Comparison of ENCODE assay signal across 23 cellular contexts in the genomic region with DNA sequence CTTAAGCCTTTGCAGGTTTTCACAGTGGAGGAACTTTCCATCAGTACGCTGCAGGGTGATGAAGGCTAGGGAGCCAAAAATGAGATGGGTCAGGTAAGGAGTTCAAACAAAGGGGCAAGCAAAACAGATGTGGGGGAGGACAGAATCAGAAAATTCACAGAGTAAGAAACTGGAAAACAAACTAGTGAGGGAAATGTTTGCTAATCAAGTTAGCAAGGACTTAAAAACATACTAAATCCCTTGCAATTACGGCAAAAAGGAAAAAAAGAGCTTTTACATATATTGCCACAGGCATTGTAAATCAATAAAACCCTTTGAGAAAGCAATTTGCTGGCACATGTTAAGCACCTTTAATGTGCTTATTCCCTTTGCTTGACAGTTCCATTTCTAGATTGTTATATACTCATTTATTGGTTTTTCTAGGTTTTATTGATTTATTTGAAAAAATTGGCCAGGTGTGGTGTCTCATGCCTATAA. TPM values are rescaled to one million over a fixed set of nuclear protein-coding genes. Genes with fewer than 3 reads are reported as not detected.
A peak's percentile ranks its signal among the peaks of the same experiment; 100 is the strongest.
DNase-seq lines count a peak whose midpoint lies in the region; ATAC-seq, FAIRE-seq and TF ChIP-seq lines count a peak whose summit lies in the region.
"Had no signal": no experiment of that assay in that cellular context is flagged by ENCODE, and none has a peak within 500 bp of the region (broad histone marks: within the 10 kb centered on the region; RNA-seq: fewer than 3 reads in every experiment).

No MANE protein-coding gene starts in this region.

- no CpG with 5 or more reads among the region's 2 CpGs for WGBS in trophoblast cell (ENCODE audit: extremely low coverage, insufficient coverage, insufficient read length)

- no peaks in the 10 kb centered on the region for H3K9me3 Mint-ChIP-seq in nephron
- H3K9me3 Mint-ChIP-seq: CD4-positive, alpha-beta T cell; CD8-positive, alpha-beta T cell had no signal

- ATAC-seq in HG02763 (IDR thresholded peaks at IDR 0.05; ENCODE audit: unreplicated experiment) = no peak
- ATAC-seq: A549; CD8-positive, alpha-beta T cell had no signal

- FAIRE-seq in bronchial epithelial cell (lab: Jason Lieb, UNC) (peak; percentile 47), endothelial cell of umbilical vein (lab: Jason Lieb, UNC) (peak; percentile 12)
- FAIRE-seq: A549, D721Med, G401.6, GM12891, GM19239 had no signal

- H3K9me3 ChIP-seq in HEK293 (ENCODE audit: control insufficient read depth, insufficient read depth, low read depth, low read length) (no peaks in the 10 kb centered on the region), endothelial cell of umbilical vein (replicated peaks; ENCODE audit: control insufficient read depth, insufficient read depth, low read length) (no peaks in the 10 kb centered on the region), trophoblast cell (ENCODE audit: insufficient read depth, low read depth, low read length) (no peaks in the 10 kb centered on the region)
- H3K9me3 ChIP-seq: A549; BLaER1 treated with 17β-estradiol and CSF1 and Interleukin-3, amounts not matched to agents 10 nM and 100 nM; Caco-2 had no signal

- H3K9ac ChIP-seq in endothelial cell of umbilical vein (replicated peaks; ENCODE audit: extremely low read depth, insufficient read depth, low read length) (no peak overlapping the region), trophoblast cell (ENCODE audit: low read length) (no peak overlapping the region)
- H3K9ac ChIP-seq: BLaER1 treated with 17β-estradiol and CSF1 and Interleukin-3, amounts not matched to agents 10 nM and 100 nM had no signal

- dilution Hi-C loops in endothelial cell of umbilical vein (cut with MboI; ENCODE audit: extremely low pct_ligation_motif_present, low sequenced_read_pairs) = no loop called here

- H3K4me2 ChIP-seq in endothelial cell of umbilical vein (ENCODE audit: insufficient read depth, low read length) = no peak overlapping the region
- no peak overlapping the region for H3K4me2 ChIP-seq in trophoblast cell (ENCODE audit: low read length)
- H3K4me2 ChIP-seq: A549; BLaER1 treated with 17β-estradiol and CSF1 and Interleukin-3, amounts not matched to agents 10 nM and 100 nM had no signal

- no peak overlapping the region for H2BK12ac ChIP-seq in trophoblast cell (ENCODE audit: low read length)

- no peak for TF ChIP-seq POLR2A in endothelial cell of umbilical vein (IDR thresholded peaks at IDR 0.05; ENCODE audit: low read depth, low read length)

- H3K4ac ChIP-seq in trophoblast cell (ENCODE audit: low read depth, low read length) = no peak overlapping the region

- no peaks in the 10 kb centered on the region for H3K79me1 ChIP-seq in trophoblast cell (ENCODE audit: low read length)

- no peaks in the 10 kb centered on the region for H3K27me3 ChIP-seq in bronchial epithelial cell (ENCODE audit: control insufficient read depth, insufficient read depth, low read length)
- H3K27me3 ChIP-seq in endothelial cell of umbilical vein (ENCODE audit: control insufficient read depth in 2 of 2, insufficient read depth in 2 of 2, low read length in 2 of 2) = peaks cover 0 to 2% of the 10 kb centered on the region in 2 experiments
- no peaks in the 10 kb centered on the region for H3K27me3 ChIP-seq in trophoblast cell (ENCODE audit: insufficient read depth, low read length)
- H3K27me3 ChIP-seq: BLaER1 treated with 17β-estradiol and CSF1 and Interleukin-3, amounts not matched to agents 10 nM and 100 nM had no signal

- no peak overlapping the region for H4K12ac ChIP-seq in trophoblast cell (ENCODE audit: low read depth, low read length)

- H3K9me1 ChIP-seq in endothelial cell of umbilical vein (replicated peaks; ENCODE audit: control insufficient read depth, extremely low read depth, insufficient read depth, low read length) = no peaks in the 10 kb centered on the region

- no peak overlapping the region for H2BK120ac ChIP-seq in trophoblast cell (ENCODE audit: insufficient read depth, low read length, poor library complexity)

- TF ChIP-seq CTCF in HEK293 (tag by site-specific recombination; IDR thresholded peaks at IDR 0.05) (no peak), bronchial epithelial cell (IDR thresholded peaks at IDR 0.05; ENCODE audit: insufficient read depth, low read length, severe bottlenecking) (no peak), endothelial cell of umbilical vein (IDR thresholded peaks at IDR 0.05; ENCODE audit: extremely low read depth in 1 of 2, insufficient read depth in 1 of 2, low read depth in 1 of 2, low read length in 2 of 2) (no peak), nephron (IDR thresholded peaks at IDR 0.05; ENCODE audit: unreplicated experiment in 3 of 3) (no peak)

- H4K20me1 ChIP-seq in endothelial cell of umbilical vein (replicated peaks; ENCODE audit: control insufficient read depth, extremely low read depth, insufficient read depth, low read length) = no peaks in the 10 kb centered on the region
- H4K20me1 ChIP-seq: BLaER1 treated with 17β-estradiol and CSF1 and Interleukin-3, amounts not matched to agents 10 nM and 100 nM had no signal

- no peaks in the 10 kb centered on the region for H3K36me3 Mint-ChIP-seq in nephron (ENCODE audit: low read depth)
- H3K36me3 Mint-ChIP-seq: CD8-positive, alpha-beta T cell had no signal

- DNase-seq in bronchial epithelial cell (ENCODE audit: low read depth) (no peak), endothelial cell of umbilical vein (ENCODE audit: low read depth, low spot score) (no peak), trophoblast cell (no peak)
- DNase-seq in activated CD4-positive, alpha-beta T cell treated with anti-CD3 and anti-CD28 coated beads for 48 hours = no peak
- DNase-seq: AML-193; Caco-2; Calu3; CD4-positive, alpha-beta T cell; CD8-positive, alpha-beta T cell; DMS79 treated with DMSO at 0.1 percent for 48 hours; GF-D8 had no signal

- no peak overlapping the region for H2BK5ac ChIP-seq in trophoblast cell (ENCODE audit: low read depth, low read length, poor library complexity)

- H3K23ac ChIP-seq in trophoblast cell (ENCODE audit: low read length) = no peak overlapping the region

- no peaks in the 10 kb centered on the region for H3K79me2 ChIP-seq in endothelial cell of umbilical vein (ENCODE audit: control insufficient read depth, insufficient read depth, low read length)
- H3K79me2 ChIP-seq in trophoblast cell (ENCODE audit: control insufficient read depth, insufficient read depth, low read length, poor library complexity) = no peaks in the 10 kb centered on the region

- no peak overlapping the region for H3K18ac ChIP-seq in trophoblast cell (ENCODE audit: low read length)

- H3K4me1 ChIP-seq in HEK293 (ENCODE audit: control insufficient read depth, insufficient read depth, low read length) (peaks cover 6% of the 10 kb centered on the region), endothelial cell of umbilical vein (ENCODE audit: control insufficient read depth, extremely low read depth, insufficient read depth, low read length) (no peaks in the 10 kb centered on the region), trophoblast cell (ENCODE audit: control insufficient read depth in 1 of 2, insufficient read depth in 2 of 2, low read length in 2 of 2) (no peaks in the 10 kb centered on the region)
- H3K4me1 ChIP-seq: A549; BLaER1 treated with 17β-estradiol and CSF1 and Interleukin-3, amounts not matched to agents 10 nM and 100 nM; Caco-2 had no signal

- H3K36me3 ChIP-seq in HEK293 (ENCODE audit: control insufficient read depth in 2 of 2, insufficient read depth in 1 of 2, low read length in 2 of 2) (no peaks in the 10 kb centered on the region), bronchial epithelial cell (ENCODE audit: control insufficient read depth, insufficient read depth, low read length) (no peaks in the 10 kb centered on the region), endothelial cell of umbilical vein (ENCODE audit: control insufficient read depth in 2 of 2, extremely low read depth in 1 of 2, insufficient read depth in 2 of 2, low read length in 2 of 2) (no peaks in the 10 kb centered on the region), trophoblast cell (ENCODE audit: control insufficient read depth in 1 of 2, insufficient read depth in 2 of 2, low read length in 2 of 2) (no peaks in the 10 kb centered on the region)
- H3K36me3 ChIP-seq: BLaER1 treated with 17β-estradiol and CSF1 and Interleukin-3, amounts not matched to agents 10 nM and 100 nM had no signal

- POLR2A ChIA-PET in HEK293 (lab: Yijun Ruan, JAX) (no interaction called here), endothelial cell of umbilical vein (lab: Charles Lee) (no interaction called here)

- H3K4me3 ChIP-seq in HEK293 (ENCODE audit: low read depth, low read length) (no peak overlapping the region), bronchial epithelial cell (ENCODE audit: low read depth, low read length) (no peak overlapping the region), endothelial cell of umbilical vein (replicated peaks in 1 of 3; ENCODE audit: insufficient read depth in 1 of 3, low read depth in 1 of 3, low read length in 3 of 3) (no peak overlapping the region), trophoblast cell (ENCODE audit: low read depth, low read length) (no peak overlapping the region)
- H3K4me3 ChIP-seq: A549; BLaER1 treated with 17β-estradiol and CSF1 and Interleukin-3, amounts not matched to agents 10 nM and 100 nM had no signal

- H4K8ac ChIP-seq in trophoblast cell (ENCODE audit: low read depth, low read length) = no peak overlapping the region

- BruUV-seq in endothelial cell of umbilical vein (replicated peaks; lab: Mats Ljungman, UMichigan) = no TSS peak

- intact Hi-C loops in endothelial cell of umbilical vein (cut with micrococcal nuclease) = no loop called here

- no peak overlapping the region for H2AFZ ChIP-seq in endothelial cell of umbilical vein (ENCODE audit: low read depth, low read length)
- H2AFZ ChIP-seq in trophoblast cell (ENCODE audit: insufficient read depth, low read length, poor library complexity) = no peak overlapping the region

- CTCF ChIA-PET in HEK293 (lab: Yijun Ruan, JAX) (no interaction called here), endothelial cell of umbilical vein (lab: Charles Lee) (no interaction called here)

- H3K4me1 Mint-ChIP-seq in nephron = peaks cover 23% of the 10 kb centered on the region
- H3K4me1 Mint-ChIP-seq: B cell had no signal

- H3K14ac ChIP-seq in trophoblast cell (ENCODE audit: low read length) = no peak overlapping the region

- peaks cover 5% of the 10 kb centered on the region for H3K27me3 Mint-ChIP-seq in nephron (ENCODE audit: low read depth)
- H3K27me3 Mint-ChIP-seq: CD4-positive, alpha-beta T cell had no signal

- peak overlapping the region in 1 of 3 experiments; percentile 3 for H3K4me3 Mint-ChIP-seq in nephron
- H3K4me3 Mint-ChIP-seq: B cell; CD4-positive, alpha-beta T cell; CD8-positive, alpha-beta T cell had no signal

- no peak overlapping the region for H4K91ac ChIP-seq in trophoblast cell (ENCODE audit: low read depth, low read length)

- H2AK5ac ChIP-seq in trophoblast cell (ENCODE audit: low read length) = no peak overlapping the region

- H3K27ac ChIP-seq in HEK293 (ENCODE audit: extremely low read depth, low read depth, low read length) (no peak overlapping the region), endothelial cell of umbilical vein (ENCODE audit: insufficient read depth, low read depth, low read length) (no peak overlapping the region), trophoblast cell (ENCODE audit: low read depth, low read length) (no peak overlapping the region)
- H3K27ac ChIP-seq: 22Rv1; A549; BLaER1 treated with 17β-estradiol and CSF1 and Interleukin-3, amounts not matched to agents 10 nM and 100 nM; C4-2B had no signal

- peak overlapping the region in 2 of 3 experiments; percentile 64 to 82 for H3K27ac Mint-ChIP-seq in nephron
- H3K27ac Mint-ChIP-seq: B cell; CD4-positive, alpha-beta T cell; CD8-positive, alpha-beta T cell had no signal

RNA-seq across cellular contexts. Expression of a gene that starts 45.8 kb away (rescaled TPM):
- 247 and 282 TPM in 2 replicates for total RNA-seq in bronchial epithelial cell
- total RNA-seq in endothelial cell of umbilical vein = 290 and 293 TPM in 2 replicates
- 90.8 and 145 TPM in 2 replicates for polyA plus RNA-seq in endothelial cell of umbilical vein
- polyA plus RNA-seq in endothelial cell of umbilical vein (2011; cell fraction: cytosol; rRNA removed) = 185 and 226 TPM in 2 replicates
- 72.9 and 137 TPM in 2 replicates for polyA plus RNA-seq in endothelial cell of umbilical vein (2011; cell fraction: nucleus; rRNA removed)
- polyA plus RNA-seq in endothelial cell of umbilical vein (2012) = 213 and 278 TPM in 2 replicates
- 89.1 and 127 TPM in 2 replicates for polyA minus RNA-seq in endothelial cell of umbilical vein
- 205 TPM for polyA minus RNA-seq in endothelial cell of umbilical vein (2011; cell fraction: cytosol; rRNA and poly(A)+ RNA removed)
- polyA minus RNA-seq in endothelial cell of umbilical vein (2011; cell fraction: nucleus; rRNA and poly(A)+ RNA removed) = 56.9 and 65.7 TPM in 2 replicates
- 248 and 260 TPM in 2 replicates for polyA plus RNA-seq in trophoblast cell (2013)
